23 cellular contexts compared by ENCODE assay signal in genomic region chr3:90069748-90070147, GRCh38.
DNase-seq lines count a peak whose midpoint lies in the region; TF ChIP-seq lines count a peak whose summit lies in the region.
"Had no signal": no experiment of that assay in that cellular context is flagged by ENCODE, and none has a peak within 500 bp of the region (broad histone marks: within the 10 kb centered on the region; RNA-seq: fewer than 3 reads in every experiment).

No MANE protein-coding gene starts in this region.

- no peak overlapping the region for H2BK15ac ChIP-seq in mesendoderm (replicated peaks; ENCODE audit: low read depth)

- H3K9ac ChIP-seq in mesendoderm (ENCODE audit: low read length): no peak overlapping the region

- H3K18ac ChIP-seq in mesendoderm (ENCODE audit: low read length): no peak overlapping the region

- TF ChIP-seq CTCF in choroid plexus epithelial cell (conservative IDR thresholded peaks at IDR 0.05; ENCODE audit: low read depth, low read length): no peak
- TF ChIP-seq CTCF in left ventricle myocardium inferior (IDR thresholded peaks at IDR 0.05; ENCODE audit: borderline replicate concordance): no peak

- H3K23ac ChIP-seq in mesendoderm (ENCODE audit: low read length): no peak overlapping the region

- H3K79me1 ChIP-seq in mesendoderm (ENCODE audit: low read length): no peaks in the 10 kb centered on the region

- intact Hi-C loops in left ventricle myocardium inferior (cut with micrococcal nuclease): no loop called here

- no peak overlapping the region for H3K4ac ChIP-seq in mesendoderm (ENCODE audit: low read depth, low read length)

- H2BK5ac ChIP-seq in mesendoderm (ENCODE audit: low read length): no peak overlapping the region

- no peaks in the 10 kb centered on the region for H3K27me3 ChIP-seq in HAP-1 (ENCODE audit: low read depth)
- H3K27me3 ChIP-seq in SJCRH30: no peaks in the 10 kb centered on the region
- no peaks in the 10 kb centered on the region for H3K27me3 ChIP-seq in mesendoderm (ENCODE audit: insufficient read depth, low read length, poor library complexity)
- H3K27me3 ChIP-seq in left ventricle myocardium inferior (ENCODE audit: low read depth): no peaks in the 10 kb centered on the region
- H3K27me3 ChIP-seq: colonic mucosa, ovary had no signal

- H3K36me3 ChIP-seq in HAP-1 (replicated peaks): no peaks in the 10 kb centered on the region
- no peaks in the 10 kb centered on the region for H3K36me3 ChIP-seq in SJCRH30
- H3K36me3 ChIP-seq in mesendoderm (ENCODE audit: control insufficient read depth, insufficient read depth, low read length): no peaks in the 10 kb centered on the region
- H3K36me3 ChIP-seq in left ventricle myocardium inferior: no peaks in the 10 kb centered on the region
- H3K36me3 ChIP-seq: colonic mucosa, ovary had no signal

- no peak overlapping the region for H3K4me2 ChIP-seq in mesendoderm (ENCODE audit: low read length)

- no peak overlapping the region for H4K5ac ChIP-seq in mesendoderm (ENCODE audit: low read length)

- in situ Hi-C loops in HAP-1 (cut with MboI; ENCODE audit: low sequenced_read_pairs): no loop called here

- H3K4me3 ChIP-seq in HAP-1 (no peak overlapping the region), SJCRH30 (no peak overlapping the region), choroid plexus epithelial cell (ENCODE audit: low read depth, low read length) (no peak overlapping the region), mesendoderm (ENCODE audit: low read length) (no peak overlapping the region), left ventricle myocardium inferior (no peak overlapping the region)
- H3K4me3 ChIP-seq: colonic mucosa, GM12878, ovary, skin epidermis had no signal

- no peak overlapping the region for H3K56ac ChIP-seq in mesendoderm (ENCODE audit: low read length)

- no peak overlapping the region for H2AK5ac ChIP-seq in mesendoderm (ENCODE audit: low read length)

- DNase-seq in HAP-1 (ENCODE audit: low spot score in 2 of 2) (peak; percentile 41 to 84), SJCRH30 (no peak), choroid plexus epithelial cell (ENCODE audit: low read depth) (peak; percentile 51), mesendoderm (peak; percentile 93), left ventricle myocardium inferior (no peak), NCI-H510A (lab: John Stamatoyannopoulos, UW) (no peak)
- no peak for DNase-seq in activated CD4-positive, CD25-positive, alpha-beta regulatory T cell treated with anti-CD3 and anti-CD28 coated beads, Interleukin-2, amount 50 U/mL, for 72 hours
- no peak for DNase-seq in activated CD4-positive, alpha-beta T cell treated with anti-CD3 and anti-CD28 coated beads, Interleukin-2, amount 50 U/mL, for 48 hours
- DNase-seq: activated CD4-positive, alpha-beta memory T cell treated with anti-CD3 and anti-CD28 coated beads for 36 hours; activated naive CD4-positive, alpha-beta T cell treated with anti-CD3 and anti-CD28 coated beads for 36 hours; amniotic stem cell; CD8-positive, alpha-beta memory T cell; colonic mucosa; effector CD8-positive, alpha-beta T cell; NCI-H1436 treated with DMSO at 0.1 percent for 48 hours; NCI-H446; ovary; RPMI8226; stimulated activated naive B cell treated with anti-CD40 and anti-IgM and Interleukin-4, amounts not matched to agents 10 μg/mL and 1 μg/mL and 100 μg/mL, for 72 hours; substantia nigra; trophoblast cell had no signal

- no peak overlapping the region for H2BK120ac ChIP-seq in mesendoderm (ENCODE audit: low read depth, low read length)

- no CpG with 5 or more reads among the region's 1 CpG for WGBS in mesendoderm (ENCODE audit: extremely low coverage, insufficient coverage, low lambda C conversion rate)

- H3K79me2 ChIP-seq in mesendoderm (ENCODE audit: control insufficient read depth, insufficient read depth, low read length): no peaks in the 10 kb centered on the region

- H3K4me1 ChIP-seq in HAP-1 (peaks cover 14% of the 10 kb centered on the region), SJCRH30 (peaks cover 10% of the 10 kb centered on the region), mesendoderm (ENCODE audit: control insufficient read depth, low read depth, low read length) (no peaks in the 10 kb centered on the region), left ventricle myocardium inferior (no peaks in the 10 kb centered on the region)
- H3K4me1 ChIP-seq: colonic mucosa had no signal

- no peaks in the 10 kb centered on the region for H3K9me3 ChIP-seq in HAP-1
- H3K9me3 ChIP-seq in SJCRH30 (replicated peaks): no peaks in the 10 kb centered on the region
- H3K9me3 ChIP-seq in left ventricle myocardium inferior (replicated peaks): no peaks in the 10 kb centered on the region
- H3K9me3 ChIP-seq: colonic mucosa, ovary had no signal

- H3K27ac ChIP-seq in SJCRH30: peak overlapping the region; percentile 26; the same call in 1 of the 2 replicates
- no peak overlapping the region for H3K27ac ChIP-seq in mesendoderm (ENCODE audit: low read depth, low read length)
- H3K27ac ChIP-seq in left ventricle myocardium inferior (replicated peaks): no peak overlapping the region
- H3K27ac ChIP-seq: colonic mucosa, ovary, skin epidermis had no signal

- H4K8ac ChIP-seq in mesendoderm (ENCODE audit: low read depth, low read length): no peak overlapping the region

Comparison
In these comparisons a context has a peak if more than half of its experiments do, and no peak if none do; other contexts are left out.
1. DNase-seq: peak in HAP-1 (2 of 2), choroid plexus epithelial cell (single experiment) and mesendoderm (single experiment); none in SJCRH30 (0 of 2), activated CD4-positive, CD25-positive, alpha-beta regulatory T cell treated with anti-CD3 and anti-CD28 coated beads, Interleukin-2, amount 50 U/mL, for 72 hours (single experiment), left ventricle myocardium inferior (single experiment), NCI-H510A (single experiment) and activated CD4-positive, alpha-beta T cell treated with anti-CD3 and anti-CD28 coated beads, Interleukin-2, amount 50 U/mL, for 48 hours (0 of 2).